Comparison of ENCODE assay signal across 37 cellular contexts in the genomic region with DNA sequence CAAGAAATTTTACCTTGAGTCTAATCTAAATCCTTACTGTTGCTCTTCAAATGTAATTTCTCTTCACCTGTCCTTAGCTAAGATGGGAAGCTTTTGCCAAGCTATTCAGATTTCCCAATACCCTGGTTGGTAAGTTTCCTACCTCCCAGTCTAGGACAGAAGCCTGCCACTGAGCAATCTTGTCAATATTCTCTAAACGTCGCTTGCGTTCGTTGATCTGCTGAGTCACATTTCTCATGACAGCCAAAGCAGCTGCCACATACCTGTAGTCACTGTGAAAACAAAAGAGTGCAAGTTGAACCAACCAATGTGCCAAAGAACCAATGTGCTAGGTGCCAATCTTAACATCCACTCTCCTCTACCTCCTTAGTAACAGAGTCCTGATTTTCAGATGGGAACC.
"Had no signal": no experiment of that assay in that cellular context is flagged by ENCODE, and none has a peak within 500 bp of the region (broad histone marks: within the 10 kb centered on the region; RNA-seq: fewer than 3 reads in every experiment).

No MANE protein-coding gene starts in this region.

- H3K27me3 Mint-ChIP-seq: activated naive CD4-positive, alpha-beta T cell treated with anti-CD3 and anti-CD28 coated beads, Interleukin-2, amount 10 ng/mL, durations not matched to agents 7 days and 5 days; activated naive CD4-positive, alpha-beta T cell treated with anti-CD3 and anti-CD28 coated beads, Interleukin-2, amount 50 U/mL, for 24 hours; activated naive CD8-positive, alpha-beta T cell; activated naive CD8-positive, alpha-beta T cell treated with anti-CD3 and anti-CD28 coated beads for 36 hours; activated naive CD8-positive, alpha-beta T cell treated with anti-CD3 and anti-CD28 coated beads, Interleukin-2, amount 10 ng/mL, durations not matched to agents 7 days and 5 days; activated naive CD8-positive, alpha-beta T cell treated with anti-CD3 and anti-CD28 coated beads, Interleukin-2, amount 50 U/mL, for 24 hours; activated T-helper 17 cell treated with anti-CD3 and anti-CD28 coated beads, Interleukin-2, amount 50 U/mL, for 72 hours; brain; central memory CD8-positive, alpha-beta T cell had no signal

- H3K4me1 Mint-ChIP-seq: activated naive CD4-positive, alpha-beta T cell treated with anti-CD3 and anti-CD28 coated beads, Interleukin-2, amount 10 ng/mL, durations not matched to agents 7 days and 5 days; activated naive CD4-positive, alpha-beta T cell treated with anti-CD3 and anti-CD28 coated beads, Interleukin-2, amount 50 U/mL, for 24 hours; activated naive CD8-positive, alpha-beta T cell treated with anti-CD3 and anti-CD28 coated beads for 36 hours; activated naive CD8-positive, alpha-beta T cell treated with anti-CD3 and anti-CD28 coated beads, Interleukin-2, amount 10 ng/mL, durations not matched to agents 7 days and 5 days; activated naive CD8-positive, alpha-beta T cell treated with anti-CD3 and anti-CD28 coated beads, Interleukin-2, amount 50 U/mL, for 24 hours; activated T-helper 17 cell treated with anti-CD3 and anti-CD28 coated beads, Interleukin-2, amount 50 U/mL, for 72 hours; brain; central memory CD8-positive, alpha-beta T cell had no signal

- H3K4me1 ChIP-seq: adrenal gland, ascending aorta, body of pancreas had no signal

- H3K9me3 Mint-ChIP-seq: activated naive CD4-positive, alpha-beta T cell treated with anti-CD3 and anti-CD28 coated beads for 36 hours; activated naive CD4-positive, alpha-beta T cell treated with anti-CD3 and anti-CD28 coated beads, Interleukin-2, amount 10 ng/mL, durations not matched to agents 7 days and 5 days; activated naive CD4-positive, alpha-beta T cell treated with anti-CD3 and anti-CD28 coated beads, Interleukin-2, amount 50 U/mL, for 24 hours; activated naive CD4-positive, alpha-beta T cell treated with anti-CD3 and anti-CD28 coated beads, Interleukin-2, amount 50 U/mL, for 72 hours; activated naive CD8-positive, alpha-beta T cell treated with anti-CD3 and anti-CD28 coated beads for 36 hours; activated naive CD8-positive, alpha-beta T cell treated with anti-CD3 and anti-CD28 coated beads, Interleukin-2, amount 10 ng/mL, durations not matched to agents 7 days and 5 days; activated naive CD8-positive, alpha-beta T cell treated with anti-CD3 and anti-CD28 coated beads, Interleukin-2, amount 50 U/mL, for 24 hours; activated T-cell treated with anti-CD3 and anti-CD28 coated beads, Interleukin-2, amount 50 U/mL, for 24 hours; activated T-cell treated with anti-CD3 and anti-CD28 coated beads, Interleukin-2, amount 50 U/mL, for 4 hours; activated T-cell treated with anti-CD3 and anti-CD28 coated beads, Interleukin-2, amount 50 U/mL, for 72 hours; activated T-helper 1 cell treated with anti-CD3 and anti-CD28 coated beads, Interleukin-12 subunit alpha, Interleukin-12 subunit beta, Interleukin-2, Interleukin-4 antibody, amounts not matched to agents 30 ng/mL and 10 ng/mL and 1 ng/mL, durations not matched to agents 14 hours and 24 hours and 36 hours; activated T-helper 17 cell treated with anti-CD3 and anti-CD28 coated beads, Interleukin-2, amount 50 U/mL, for 72 hours; activated T-helper 2 cell treated with anti-CD3 and anti-CD28 coated beads, Interferon-gamma antibody, Interleukin-2, Interleukin-4, amounts not matched to agents 10 μg/mL and 5 μg/mL and 100 μg/mL, durations not matched to agents 14 hours and 24 hours and 36 hours; central memory CD8-positive, alpha-beta T cell had no signal

- H3K27ac ChIP-seq: adrenal gland, ascending aorta, body of pancreas, brain microvascular endothelial cell, cardiac muscle cell had no signal

- H3K9me3 ChIP-seq: adrenal gland, ascending aorta, body of pancreas had no signal

- H3K27me3 ChIP-seq: adrenal gland, ascending aorta, body of pancreas, brain microvascular endothelial cell, cardiac muscle cell had no signal

- H3K4me3 Mint-ChIP-seq: activated naive CD4-positive, alpha-beta T cell treated with anti-CD3 and anti-CD28 coated beads for 36 hours; activated naive CD4-positive, alpha-beta T cell treated with anti-CD3 and anti-CD28 coated beads, Interleukin-2, amount 10 ng/mL, durations not matched to agents 7 days and 5 days; activated naive CD4-positive, alpha-beta T cell treated with anti-CD3 and anti-CD28 coated beads, Interleukin-2, amount 50 U/mL, for 24 hours; activated naive CD8-positive, alpha-beta T cell; activated naive CD8-positive, alpha-beta T cell treated with anti-CD3 and anti-CD28 coated beads for 36 hours; activated naive CD8-positive, alpha-beta T cell treated with anti-CD3 and anti-CD28 coated beads, Interleukin-2, amount 10 ng/mL, durations not matched to agents 7 days and 5 days; activated naive CD8-positive, alpha-beta T cell treated with anti-CD3 and anti-CD28 coated beads, Interleukin-2, amount 50 U/mL, for 24 hours; activated T-cell treated with anti-CD3 and anti-CD28 coated beads, Interleukin-2, amount 50 U/mL, for 24 hours; activated T-cell treated with anti-CD3 and anti-CD28 coated beads, Interleukin-2, amount 50 U/mL, for 4 hours; activated T-cell treated with anti-CD3 and anti-CD28 coated beads, Interleukin-2, amount 50 U/mL, for 72 hours; activated T-helper 1 cell treated with anti-CD3 and anti-CD28 coated beads, Interleukin-12 subunit alpha, Interleukin-12 subunit beta, Interleukin-2, Interleukin-4 antibody, amounts not matched to agents 30 ng/mL and 10 ng/mL and 1 ng/mL, durations not matched to agents 14 hours and 24 hours and 36 hours; activated T-helper 17 cell treated with anti-CD3 and anti-CD28 coated beads, Interleukin-2, amount 50 U/mL, for 72 hours; brain; central memory CD8-positive, alpha-beta T cell had no signal

- DNase-seq: activated effector memory CD4-positive, alpha-beta T cell treated with anti-CD3 and anti-CD28 coated beads, Interleukin-2, amount 50 U/mL, for 16 hours; activated effector memory CD4-positive, alpha-beta T cell treated with Interleukin-2 at 50 U/mL for 16 hours; activated gamma-delta T cell; activated gamma-delta T cell treated with Interleukin-2 at 50 U/mL for 16 hours; activated naive CD4-positive, alpha-beta T cell; activated naive CD4-positive, alpha-beta T cell treated with anti-CD3 and anti-CD28 coated beads for 36 hours; activated naive CD4-positive, alpha-beta T cell treated with anti-CD3 and anti-CD28 coated beads, Interleukin-2, amount 10 ng/mL, durations not matched to agents 7 days and 5 days; activated naive CD4-positive, alpha-beta T cell treated with anti-CD3 and anti-CD28 coated beads, Interleukin-2, amount 50 U/mL, for 16 hours; activated naive CD4-positive, alpha-beta T cell treated with Interleukin-2 at 50 U/mL for 16 hours; activated naive CD8-positive, alpha-beta T cell treated with anti-CD3 and anti-CD28 coated beads for 36 hours; activated naive CD8-positive, alpha-beta T cell treated with anti-CD3 and anti-CD28 coated beads, Interleukin-2, amount 10 ng/mL, durations not matched to agents 7 days and 5 days; activated naive CD8-positive, alpha-beta T cell treated with anti-CD3 and anti-CD28 coated beads, Interleukin-2, amount 50 U/mL, for 24 hours; activated T-cell treated with anti-CD3 and anti-CD28 coated beads, Interleukin-2, amount 50 U/mL, for 1 hour; activated T-cell treated with anti-CD3 and anti-CD28 coated beads, Interleukin-2, amount 50 U/mL, for 24 hours; activated T-cell treated with anti-CD3 and anti-CD28 coated beads, Interleukin-2, amount 50 U/mL, for 4 hours; activated T-cell treated with anti-CD3 and anti-CD28 coated beads, Interleukin-2, amount 50 U/mL, for 48 hours; activated T-cell treated with anti-CD3 and anti-CD28 coated beads, Interleukin-2, amount 50 U/mL, for 72 hours; adrenal gland; amniotic stem cell; amygdala; anterior cingulate cortex; aorta; body of pancreas; brain microvascular endothelial cell; caudate nucleus; central memory CD4-positive, alpha-beta T cell; cerebellar nuclear complex had no signal

- H3K27ac Mint-ChIP-seq: activated naive CD4-positive, alpha-beta T cell treated with anti-CD3 and anti-CD28 coated beads for 36 hours; activated naive CD4-positive, alpha-beta T cell treated with anti-CD3 and anti-CD28 coated beads, Interleukin-2, amount 10 ng/mL, durations not matched to agents 7 days and 5 days; activated naive CD4-positive, alpha-beta T cell treated with anti-CD3 and anti-CD28 coated beads, Interleukin-2, amount 50 U/mL, for 24 hours; activated naive CD4-positive, alpha-beta T cell treated with anti-CD3 and anti-CD28 coated beads, Interleukin-2, amount 50 U/mL, for 72 hours; activated naive CD8-positive, alpha-beta T cell; activated naive CD8-positive, alpha-beta T cell treated with anti-CD3 and anti-CD28 coated beads for 36 hours; activated naive CD8-positive, alpha-beta T cell treated with anti-CD3 and anti-CD28 coated beads, Interleukin-2, amount 10 ng/mL, durations not matched to agents 7 days and 5 days; activated naive CD8-positive, alpha-beta T cell treated with anti-CD3 and anti-CD28 coated beads, Interleukin-2, amount 50 U/mL, for 24 hours; activated T-cell treated with anti-CD3 and anti-CD28 coated beads, Interleukin-2, amount 50 U/mL, for 24 hours; activated T-cell treated with anti-CD3 and anti-CD28 coated beads, Interleukin-2, amount 50 U/mL, for 72 hours; activated T-helper 1 cell treated with anti-CD3 and anti-CD28 coated beads, Interleukin-12 subunit alpha, Interleukin-12 subunit beta, Interleukin-2, Interleukin-4 antibody, amounts not matched to agents 30 ng/mL and 10 ng/mL and 1 ng/mL, durations not matched to agents 14 hours and 24 hours and 36 hours; activated T-helper 17 cell treated with anti-CD3 and anti-CD28 coated beads, Interleukin-2, amount 50 U/mL, for 72 hours; activated T-helper 2 cell treated with anti-CD3 and anti-CD28 coated beads, Interferon-gamma antibody, Interleukin-2, Interleukin-4, amounts not matched to agents 10 μg/mL and 5 μg/mL and 100 μg/mL, durations not matched to agents 14 hours and 24 hours and 36 hours had no signal

- ATAC-seq: activated naive CD4-positive, alpha-beta T cell treated with anti-CD3 and anti-CD28 coated beads, Interleukin-2, amount 50 U/mL, for 72 hours; activated naive CD8-positive, alpha-beta T cell treated with anti-CD3 and anti-CD28 coated beads, Interleukin-2, amount 50 U/mL, for 24 hours; activated T-cell treated with anti-CD3 and anti-CD28 coated beads, Interleukin-2, amount 50 U/mL, for 4 hours; activated T-cell treated with anti-CD3 and anti-CD28 coated beads, Interleukin-2, amount 50 U/mL, for 72 hours; activated T-helper 17 cell treated with anti-CD3 and anti-CD28 coated beads, Interleukin-2, amount 50 U/mL, for 72 hours; body of pancreas had no signal

- H3K4me3 ChIP-seq: adrenal gland, ascending aorta, body of pancreas, cardiac muscle cell had no signal

- H3K36me3 ChIP-seq: brain microvascular endothelial cell had no signal
